ENCODE assay signal across 8 cellular contexts in genomic region chr6:26103141-26103769, GRCh38.
DNase-seq lines count a peak whose midpoint lies in the region; ATAC-seq and TF ChIP-seq lines count a peak whose summit lies in the region.

No MANE protein-coding gene starts in this region.

- H3K4me3 ChIP-seq in DND-41 (ENCODE audit: low read depth in 1 of 2, low read length in 2 of 2) = peak overlapping the region in 1 of 2 experiments; percentile 31; a peak in 2 of 4 replicates
- peak overlapping the region; percentile 45 for H3K4me3 ChIP-seq in OCI-LY3 (ENCODE audit: low read length)

- H3K27ac ChIP-seq in DND-41 (ENCODE audit: low read length) (peak overlapping the region; percentile 95), OCI-LY3 (ENCODE audit: low read length) (peak overlapping the region; percentile 97)

- peak overlapping the region; percentile 80 for H3K9ac ChIP-seq in DND-41 (ENCODE audit: low read depth, low read length)
- H3K9ac ChIP-seq in OCI-LY3 (ENCODE audit: low read length) = peak overlapping the region; percentile 49

- H3K27me3 ChIP-seq in DND-41 (ENCODE audit: insufficient read depth, low read length, poor library complexity) (no peaks in the 10 kb centered on the region), OCI-LY3 (ENCODE audit: low read depth, low read length) (no peaks in the 10 kb centered on the region)

- H3K27ac Mint-ChIP-seq in effector memory CD8-positive, alpha-beta T cell = peak overlapping the region; percentile 96 to 100
- H3K27ac Mint-ChIP-seq in nephron progenitor cell = peak overlapping the region; percentile 97

- no peaks in the 10 kb centered on the region for H3K79me2 ChIP-seq in DND-41 (ENCODE audit: insufficient read depth, low read length)
- no peaks in the 10 kb centered on the region for H3K79me2 ChIP-seq in OCI-LY3 (ENCODE audit: low read length)

- H3K27me3 Mint-ChIP-seq in effector memory CD8-positive, alpha-beta T cell = no peaks in the 10 kb centered on the region
- H3K27me3 Mint-ChIP-seq in nephron progenitor cell (ENCODE audit: low read depth, poor library complexity) = no peaks in the 10 kb centered on the region

- H2AFZ ChIP-seq in DND-41 (ENCODE audit: low read depth, low read length) = no peak overlapping the region
- no peak overlapping the region for H2AFZ ChIP-seq in OCI-LY3 (ENCODE audit: low read depth, low read length)

- H3K4me1 ChIP-seq in DND-41 (ENCODE audit: insufficient read depth, low read length) = peaks cover 25% of the 10 kb centered on the region
- peaks cover 10% of the 10 kb centered on the region for H3K4me1 ChIP-seq in OCI-LY3 (ENCODE audit: low read length)

- H3K36me3 ChIP-seq in DND-41 (ENCODE audit: insufficient read depth, low read length) (no peaks in the 10 kb centered on the region), OCI-LY3 (replicated peaks; ENCODE audit: low read depth, low read length) (peaks cover 4% of the 10 kb centered on the region)

- no peak for TF ChIP-seq CTCF in DND-41 (IDR thresholded peaks at IDR 0.05; ENCODE audit: borderline replicate concordance, extremely low read depth, low read length, poor library complexity, severe bottlenecking)
- no peak for TF ChIP-seq CTCF in OCI-LY3 (IDR thresholded peaks at IDR 0.05; ENCODE audit: low read depth, low read length)
- TF ChIP-seq CTCF in nephron progenitor cell (IDR thresholded peaks at IDR 0.05) = no peak

- H3K4me3 Mint-ChIP-seq in effector memory CD8-positive, alpha-beta T cell = peak overlapping the region; percentile 82 to 85
- H3K4me3 Mint-ChIP-seq in nephron progenitor cell = peak overlapping the region; percentile 88

- peaks cover 11 to 12% of the 10 kb centered on the region in 2 donors for H3K4me1 Mint-ChIP-seq in effector memory CD8-positive, alpha-beta T cell (ENCODE audit: low read depth in 2 of 2)
- H3K4me1 Mint-ChIP-seq in nephron progenitor cell = peaks cover 29% of the 10 kb centered on the region

- peak; percentile 80 for ATAC-seq in DND-41 (ENCODE audit: insufficient read depth, low read depth)
- peak; percentile 75 for ATAC-seq in effector memory CD8-positive, alpha-beta T cell (replicated peaks)

- H3K4me2 ChIP-seq in DND-41 (ENCODE audit: insufficient read depth, low read length) (peak overlapping the region; percentile 47), OCI-LY3 (ENCODE audit: low read length) (peak overlapping the region; percentile 88)

- no peak for DNase-seq in DND-41
- peak; percentile 74 for DNase-seq in HCEC 1CT
- no peak for DNase-seq in effector memory CD8-positive, alpha-beta T cell
- no peak for DNase-seq in nephron progenitor cell
- no peak for DNase-seq in NCI-H526 treated with DMSO at 0.1 percent for 48 hours (lab: John Stamatoyannopoulos, UW)
- DNase-seq in NCI-H1436 (lab: John Stamatoyannopoulos, UW) = no peak
- no peak for DNase-seq in iPS-NIHi7 (ENCODE audit: extremely low spot score)

- peaks cover 22% of the 10 kb centered on the region for H3K36me3 Mint-ChIP-seq in effector memory CD8-positive, alpha-beta T cell (ENCODE audit: insufficient read depth)
- peaks cover 15% of the 10 kb centered on the region for H3K36me3 Mint-ChIP-seq in nephron progenitor cell (ENCODE audit: low read depth)

- no peaks in the 10 kb centered on the region for H3K9me3 Mint-ChIP-seq in effector memory CD8-positive, alpha-beta T cell
- H3K9me3 Mint-ChIP-seq in nephron progenitor cell = peaks cover 38% of the 10 kb centered on the region

- H3K9me3 ChIP-seq in DND-41 (ENCODE audit: insufficient read depth, low read length, severe bottlenecking) (peaks cover 3% of the 10 kb centered on the region), OCI-LY3 (ENCODE audit: insufficient read depth, low read length) (peaks cover 6% of the 10 kb centered on the region; the same call in 1 of the 2 replicates)

- no peaks in the 10 kb centered on the region for H4K20me1 ChIP-seq in DND-41 (ENCODE audit: insufficient read depth, low read length)
- no peaks in the 10 kb centered on the region for H4K20me1 ChIP-seq in OCI-LY3 (ENCODE audit: insufficient read depth, low read length)
